ENCODE assay signal across 1 cellular context in the genomic region with DNA sequence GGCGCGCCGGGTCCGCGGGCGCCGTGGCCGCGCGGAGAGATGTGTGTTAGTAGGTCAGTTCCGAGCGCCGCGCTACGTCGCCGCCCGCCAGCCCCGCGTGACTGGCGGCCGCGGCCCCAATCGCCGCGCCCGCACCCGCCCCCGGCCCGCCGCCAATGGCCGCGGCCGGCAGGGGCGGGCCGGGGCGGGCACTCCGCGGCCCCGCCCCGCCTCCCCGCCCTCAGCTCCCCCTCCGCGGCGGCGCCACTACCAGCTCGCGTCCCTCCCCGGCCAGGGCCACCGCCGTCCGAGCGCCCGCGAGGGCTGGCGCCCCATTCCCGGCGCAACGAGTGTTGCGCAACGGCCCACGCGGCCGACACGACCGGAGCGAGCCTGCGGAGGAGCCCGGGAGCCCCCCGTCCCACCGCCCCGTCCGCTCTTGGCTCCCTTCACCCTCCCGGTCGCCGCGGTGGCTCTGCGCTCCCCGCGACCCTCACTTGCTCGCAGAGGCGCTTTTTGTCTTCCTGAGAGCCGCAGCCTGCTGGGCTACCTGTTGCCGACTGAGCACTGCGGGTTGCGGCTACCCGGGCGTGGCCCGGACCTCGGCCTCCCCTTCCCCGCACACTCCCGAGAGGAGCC.
TF ChIP-seq lines count a peak whose summit lies in the region.

A gene with protein sequence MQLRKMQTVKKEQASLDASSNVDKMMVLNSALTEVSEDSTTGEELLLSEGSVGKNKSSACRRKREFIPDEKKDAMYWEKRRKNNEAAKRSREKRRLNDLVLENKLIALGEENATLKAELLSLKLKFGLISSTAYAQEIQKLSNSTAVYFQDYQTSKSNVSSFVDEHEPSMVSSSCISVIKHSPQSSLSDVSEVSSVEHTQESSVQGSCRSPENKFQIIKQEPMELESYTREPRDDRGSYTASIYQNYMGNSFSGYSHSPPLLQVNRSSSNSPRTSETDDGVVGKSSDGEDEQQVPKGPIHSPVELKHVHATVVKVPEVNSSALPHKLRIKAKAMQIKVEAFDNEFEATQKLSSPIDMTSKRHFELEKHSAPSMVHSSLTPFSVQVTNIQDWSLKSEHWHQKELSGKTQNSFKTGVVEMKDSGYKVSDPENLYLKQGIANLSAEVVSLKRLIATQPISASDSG (minus strand): TSS at position 48 of the 618 bp plus-strand sequence. CDS start 13,098 bp downstream, outside the sequence.

TF ChIP-seq in K562, 482 proteins besides CTCF, POLR2A, EP300 and RAD21 (continued from another document and continues in another):
- TF ChIP-seq, protein P1, sequence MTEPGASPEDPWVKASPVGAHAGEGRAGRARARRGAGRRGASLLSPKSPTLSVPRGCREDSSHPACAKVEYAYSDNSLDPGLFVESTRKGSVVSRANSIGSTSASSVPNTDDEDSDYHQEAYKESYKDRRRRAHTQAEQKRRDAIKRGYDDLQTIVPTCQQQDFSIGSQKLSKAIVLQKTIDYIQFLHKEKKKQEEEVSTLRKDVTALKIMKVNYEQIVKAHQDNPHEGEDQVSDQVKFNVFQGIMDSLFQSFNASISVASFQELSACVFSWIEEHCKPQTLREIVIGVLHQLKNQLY (CRISPR knock-in tag; conservative IDR thresholded peaks at IDR 0.05): no peak
- no peak for TF ChIP-seq GTF2E2 (tag; IDR thresholded peaks at IDR 0.05)
- TF ChIP-seq ZSCAN29 (IDR thresholded peaks at IDR 0.05): no peak
- no peak for TF ChIP-seq SNIP1 (IDR thresholded peaks at IDR 0.05; ENCODE audit: low read depth)
- TF ChIP-seq NR4A1 (CRISPR knock-in tag; IDR thresholded peaks at IDR 0.05): no peak
- TF ChIP-seq NR4A1 (tag; IDR thresholded peaks at IDR 0.05): no peak
- TF ChIP-seq, protein P2, sequence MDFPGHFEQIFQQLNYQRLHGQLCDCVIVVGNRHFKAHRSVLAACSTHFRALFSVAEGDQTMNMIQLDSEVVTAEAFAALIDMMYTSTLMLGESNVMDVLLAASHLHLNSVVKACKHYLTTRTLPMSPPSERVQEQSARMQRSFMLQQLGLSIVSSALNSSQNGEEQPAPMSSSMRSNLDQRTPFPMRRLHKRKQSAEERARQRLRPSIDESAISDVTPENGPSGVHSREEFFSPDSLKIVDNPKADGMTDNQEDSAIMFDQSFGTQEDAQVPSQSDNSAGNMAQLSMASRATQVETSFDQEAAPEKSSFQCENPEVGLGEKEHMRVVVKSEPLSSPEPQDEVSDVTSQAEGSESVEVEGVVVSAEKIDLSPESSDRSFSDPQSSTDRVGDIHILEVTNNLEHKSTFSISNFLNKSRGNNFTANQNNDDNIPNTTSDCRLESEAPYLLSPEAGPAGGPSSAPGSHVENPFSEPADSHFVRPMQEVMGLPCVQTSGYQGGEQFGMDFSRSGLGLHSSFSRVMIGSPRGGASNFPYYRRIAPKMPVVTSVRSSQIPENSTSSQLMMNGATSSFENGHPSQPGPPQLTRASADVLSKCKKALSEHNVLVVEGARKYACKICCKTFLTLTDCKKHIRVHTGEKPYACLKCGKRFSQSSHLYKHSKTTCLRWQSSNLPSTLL (IDR thresholded peaks at IDR 0.05): no peak
- TF ChIP-seq GATAD2A (IDR thresholded peaks at IDR 0.05): no peak
- no peak for TF ChIP-seq DMBX1 (CRISPR knock-in tag; IDR thresholded peaks at IDR 0.05; ENCODE audit: borderline replicate concordance)
- TF ChIP-seq, protein P3, sequence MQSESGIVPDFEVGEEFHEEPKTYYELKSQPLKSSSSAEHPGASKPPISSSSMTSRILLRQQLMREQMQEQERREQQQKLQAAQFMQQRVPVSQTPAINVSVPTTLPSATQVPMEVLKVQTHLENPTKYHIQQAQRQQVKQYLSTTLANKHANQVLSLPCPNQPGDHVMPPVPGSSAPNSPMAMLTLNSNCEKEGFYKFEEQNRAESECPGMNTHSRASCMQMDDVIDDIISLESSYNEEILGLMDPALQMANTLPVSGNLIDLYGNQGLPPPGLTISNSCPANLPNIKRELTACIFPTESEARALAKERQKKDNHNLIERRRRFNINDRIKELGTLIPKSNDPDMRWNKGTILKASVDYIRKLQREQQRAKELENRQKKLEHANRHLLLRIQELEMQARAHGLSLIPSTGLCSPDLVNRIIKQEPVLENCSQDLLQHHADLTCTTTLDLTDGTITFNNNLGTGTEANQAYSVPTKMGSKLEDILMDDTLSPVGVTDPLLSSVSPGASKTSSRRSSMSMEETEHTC (IDR thresholded peaks at IDR 0.05): no peak
- TF ChIP-seq HDAC8 (tag; IDR thresholded peaks at IDR 0.05): no peak
- no peak for TF ChIP-seq SMARCC2 (IDR thresholded peaks at IDR 0.05; ENCODE audit: low read depth)
- TF ChIP-seq EGR1 (conservative IDR thresholded peaks at IDR 0.05): no peak
- TF ChIP-seq ZNF174 (CRISPR knock-in tag; IDR thresholded peaks at IDR 0.05): no peak
- TF ChIP-seq, protein P4, sequence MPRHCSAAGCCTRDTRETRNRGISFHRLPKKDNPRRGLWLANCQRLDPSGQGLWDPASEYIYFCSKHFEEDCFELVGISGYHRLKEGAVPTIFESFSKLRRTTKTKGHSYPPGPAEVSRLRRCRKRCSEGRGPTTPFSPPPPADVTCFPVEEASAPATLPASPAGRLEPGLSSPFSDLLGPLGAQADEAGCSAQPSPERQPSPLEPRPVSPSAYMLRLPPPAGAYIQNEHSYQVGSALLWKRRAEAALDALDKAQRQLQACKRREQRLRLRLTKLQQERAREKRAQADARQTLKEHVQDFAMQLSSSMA (CRISPR knock-in tag; IDR thresholded peaks at IDR 0.05): no peak
- TF ChIP-seq ZNF212 (CRISPR knock-in tag; IDR thresholded peaks at IDR 0.05): no peak
- no peak for TF ChIP-seq XRCC4 (IDR thresholded peaks at IDR 0.05; ENCODE audit: extremely low read depth, insufficient read depth, insufficient read length)
- peak; percentile 47; the same call in 1 of the 2 replicates for TF ChIP-seq SUPT5H (IDR thresholded peaks at IDR 0.05)
- TF ChIP-seq ZNF347 (CRISPR knock-in tag; IDR thresholded peaks at IDR 0.05; ENCODE audit: low read depth): no peak
- TF ChIP-seq, protein P5, sequence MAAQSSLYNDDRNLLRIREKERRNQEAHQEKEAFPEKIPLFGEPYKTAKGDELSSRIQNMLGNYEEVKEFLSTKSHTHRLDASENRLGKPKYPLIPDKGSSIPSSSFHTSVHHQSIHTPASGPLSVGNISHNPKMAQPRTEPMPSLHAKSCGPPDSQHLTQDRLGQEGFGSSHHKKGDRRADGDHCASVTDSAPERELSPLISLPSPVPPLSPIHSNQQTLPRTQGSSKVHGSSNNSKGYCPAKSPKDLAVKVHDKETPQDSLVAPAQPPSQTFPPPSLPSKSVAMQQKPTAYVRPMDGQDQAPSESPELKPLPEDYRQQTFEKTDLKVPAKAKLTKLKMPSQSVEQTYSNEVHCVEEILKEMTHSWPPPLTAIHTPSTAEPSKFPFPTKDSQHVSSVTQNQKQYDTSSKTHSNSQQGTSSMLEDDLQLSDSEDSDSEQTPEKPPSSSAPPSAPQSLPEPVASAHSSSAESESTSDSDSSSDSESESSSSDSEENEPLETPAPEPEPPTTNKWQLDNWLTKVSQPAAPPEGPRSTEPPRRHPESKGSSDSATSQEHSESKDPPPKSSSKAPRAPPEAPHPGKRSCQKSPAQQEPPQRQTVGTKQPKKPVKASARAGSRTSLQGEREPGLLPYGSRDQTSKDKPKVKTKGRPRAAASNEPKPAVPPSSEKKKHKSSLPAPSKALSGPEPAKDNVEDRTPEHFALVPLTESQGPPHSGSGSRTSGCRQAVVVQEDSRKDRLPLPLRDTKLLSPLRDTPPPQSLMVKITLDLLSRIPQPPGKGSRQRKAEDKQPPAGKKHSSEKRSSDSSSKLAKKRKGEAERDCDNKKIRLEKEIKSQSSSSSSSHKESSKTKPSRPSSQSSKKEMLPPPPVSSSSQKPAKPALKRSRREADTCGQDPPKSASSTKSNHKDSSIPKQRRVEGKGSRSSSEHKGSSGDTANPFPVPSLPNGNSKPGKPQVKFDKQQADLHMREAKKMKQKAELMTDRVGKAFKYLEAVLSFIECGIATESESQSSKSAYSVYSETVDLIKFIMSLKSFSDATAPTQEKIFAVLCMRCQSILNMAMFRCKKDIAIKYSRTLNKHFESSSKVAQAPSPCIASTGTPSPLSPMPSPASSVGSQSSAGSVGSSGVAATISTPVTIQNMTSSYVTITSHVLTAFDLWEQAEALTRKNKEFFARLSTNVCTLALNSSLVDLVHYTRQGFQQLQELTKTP (IDR thresholded peaks at IDR 0.05; ENCODE audit: low read depth in 1 of 2, partially characterized antibody in 2 of 2): no peak
- no peak for TF ChIP-seq POLR3A (IDR thresholded peaks at IDR 0.05; ENCODE audit: borderline replicate concordance, extremely low read depth, insufficient read depth, insufficient read length)
- no peak for TF ChIP-seq ZNF551 (CRISPR knock-in tag; IDR thresholded peaks at IDR 0.05)
- no peak for TF ChIP-seq SIN3A (IDR thresholded peaks at IDR 0.05; ENCODE audit: borderline replicate concordance in 2 of 2, control insufficient read depth in 1 of 2, low read depth in 2 of 2, low read length in 2 of 2)
- no peak for TF ChIP-seq ESRRA (IDR thresholded peaks at IDR 0.05; ENCODE audit: borderline replicate concordance, low read depth)
- TF ChIP-seq, protein P6, sequence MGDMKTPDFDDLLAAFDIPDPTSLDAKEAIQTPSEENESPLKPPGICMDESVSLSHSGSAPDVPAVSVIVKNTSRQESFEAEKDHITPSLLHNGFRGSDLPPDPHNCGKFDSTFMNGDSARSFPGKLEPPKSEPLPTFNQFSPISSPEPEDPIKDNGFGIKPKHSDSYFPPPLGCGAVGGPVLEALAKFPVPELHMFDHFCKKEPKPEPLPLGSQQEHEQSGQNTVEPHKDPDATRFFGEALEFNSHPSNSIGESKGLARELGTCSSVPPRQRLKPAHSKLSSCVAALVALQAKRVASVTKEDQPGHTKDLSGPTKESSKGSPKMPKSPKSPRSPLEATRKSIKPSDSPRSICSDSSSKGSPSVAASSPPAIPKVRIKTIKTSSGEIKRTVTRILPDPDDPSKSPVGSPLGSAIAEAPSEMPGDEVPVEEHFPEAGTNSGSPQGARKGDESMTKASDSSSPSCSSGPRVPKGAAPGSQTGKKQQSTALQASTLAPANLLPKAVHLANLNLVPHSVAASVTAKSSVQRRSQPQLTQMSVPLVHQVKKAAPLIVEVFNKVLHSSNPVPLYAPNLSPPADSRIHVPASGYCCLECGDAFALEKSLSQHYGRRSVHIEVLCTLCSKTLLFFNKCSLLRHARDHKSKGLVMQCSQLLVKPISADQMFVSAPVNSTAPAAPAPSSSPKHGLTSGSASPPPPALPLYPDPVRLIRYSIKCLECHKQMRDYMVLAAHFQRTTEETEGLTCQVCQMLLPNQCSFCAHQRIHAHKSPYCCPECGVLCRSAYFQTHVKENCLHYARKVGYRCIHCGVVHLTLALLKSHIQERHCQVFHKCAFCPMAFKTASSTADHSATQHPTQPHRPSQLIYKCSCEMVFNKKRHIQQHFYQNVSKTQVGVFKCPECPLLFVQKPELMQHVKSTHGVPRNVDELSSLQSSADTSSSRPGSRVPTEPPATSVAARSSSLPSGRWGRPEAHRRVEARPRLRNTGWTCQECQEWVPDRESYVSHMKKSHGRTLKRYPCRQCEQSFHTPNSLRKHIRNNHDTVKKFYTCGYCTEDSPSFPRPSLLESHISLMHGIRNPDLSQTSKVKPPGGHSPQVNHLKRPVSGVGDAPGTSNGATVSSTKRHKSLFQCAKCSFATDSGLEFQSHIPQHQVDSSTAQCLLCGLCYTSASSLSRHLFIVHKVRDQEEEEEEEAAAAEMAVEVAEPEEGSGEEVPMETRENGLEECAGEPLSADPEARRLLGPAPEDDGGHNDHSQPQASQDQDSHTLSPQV (IDR thresholded peaks at IDR 0.05): no peak
- TF ChIP-seq, protein P7, sequence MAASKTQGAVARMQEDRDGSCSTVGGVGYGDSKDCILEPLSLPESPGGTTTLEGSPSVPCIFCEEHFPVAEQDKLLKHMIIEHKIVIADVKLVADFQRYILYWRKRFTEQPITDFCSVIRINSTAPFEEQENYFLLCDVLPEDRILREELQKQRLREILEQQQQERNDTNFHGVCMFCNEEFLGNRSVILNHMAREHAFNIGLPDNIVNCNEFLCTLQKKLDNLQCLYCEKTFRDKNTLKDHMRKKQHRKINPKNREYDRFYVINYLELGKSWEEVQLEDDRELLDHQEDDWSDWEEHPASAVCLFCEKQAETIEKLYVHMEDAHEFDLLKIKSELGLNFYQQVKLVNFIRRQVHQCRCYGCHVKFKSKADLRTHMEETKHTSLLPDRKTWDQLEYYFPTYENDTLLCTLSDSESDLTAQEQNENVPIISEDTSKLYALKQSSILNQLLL (CRISPR knock-in tag; IDR thresholded peaks at IDR 0.05; ENCODE audit: borderline replicate concordance): no peak
- no peak for TF ChIP-seq CBX8 (IDR thresholded peaks at IDR 0.05; ENCODE audit: borderline replicate concordance, extremely low read depth, low read depth, low read length, poor library complexity, severe bottlenecking)
- TF ChIP-seq ZNF282 (CRISPR knock-in tag; IDR thresholded peaks at IDR 0.05): no peak
- TF ChIP-seq ZNF644 (tag; IDR thresholded peaks at IDR 0.05; ENCODE audit: low read depth): no peak
- TF ChIP-seq DIDO1 (tag; IDR thresholded peaks at IDR 0.05; ENCODE audit: low read depth): no peak
- no peak for TF ChIP-seq ZNF76 (CRISPR knock-in tag; IDR thresholded peaks at IDR 0.05; ENCODE audit: borderline replicate concordance)
- TF ChIP-seq HNRNPLL (IDR thresholded peaks at IDR 0.05; ENCODE audit: low read depth, low read length, poor library complexity, severe bottlenecking): no peak
- TF ChIP-seq ZNF124 (CRISPR knock-in tag; IDR thresholded peaks at IDR 0.05): no peak
- TF ChIP-seq ATF1 (CRISPR knock-in tag; IDR thresholded peaks at IDR 0.05): 0 out of 2 replicates have a peak, but pooled peaks have one; percentile 8
- TF ChIP-seq ATF1 (tag; IDR thresholded peaks at IDR 0.05): no peak
- TF ChIP-seq MXI1 (IDR thresholded peaks at IDR 0.05; ENCODE audit: low read depth, low read length): no peak
- no peak for TF ChIP-seq MBD2 (IDR thresholded peaks at IDR 0.05; ENCODE audit: borderline replicate concordance, low read depth)
- TF ChIP-seq TBP (optimal IDR thresholded peaks at IDR 0.05; ENCODE audit: low read depth, low read length): peak; percentile 38
- TF ChIP-seq ZNF717 (CRISPR knock-in tag; IDR thresholded peaks at IDR 0.05): no peak
- TF ChIP-seq ZNF133 (CRISPR knock-in tag; IDR thresholded peaks at IDR 0.05): no peak
- TF ChIP-seq SMAD1 (IDR thresholded peaks at IDR 0.05; ENCODE audit: low read depth, low read length, partially characterized antibody): no peak
- TF ChIP-seq TCFL5 (CRISPR knock-in tag; conservative IDR thresholded peaks at IDR 0.05): no peak
- TF ChIP-seq, protein P8, sequence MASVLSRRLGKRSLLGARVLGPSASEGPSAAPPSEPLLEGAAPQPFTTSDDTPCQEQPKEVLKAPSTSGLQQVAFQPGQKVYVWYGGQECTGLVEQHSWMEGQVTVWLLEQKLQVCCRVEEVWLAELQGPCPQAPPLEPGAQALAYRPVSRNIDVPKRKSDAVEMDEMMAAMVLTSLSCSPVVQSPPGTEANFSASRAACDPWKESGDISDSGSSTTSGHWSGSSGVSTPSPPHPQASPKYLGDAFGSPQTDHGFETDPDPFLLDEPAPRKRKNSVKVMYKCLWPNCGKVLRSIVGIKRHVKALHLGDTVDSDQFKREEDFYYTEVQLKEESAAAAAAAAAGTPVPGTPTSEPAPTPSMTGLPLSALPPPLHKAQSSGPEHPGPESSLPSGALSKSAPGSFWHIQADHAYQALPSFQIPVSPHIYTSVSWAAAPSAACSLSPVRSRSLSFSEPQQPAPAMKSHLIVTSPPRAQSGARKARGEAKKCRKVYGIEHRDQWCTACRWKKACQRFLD (CRISPR knock-in tag; IDR thresholded peaks at IDR 0.05): 0 out of 2 replicates have a peak, but pooled peaks have one; percentile 18
- no peak for TF ChIP-seq ZNF239 (CRISPR knock-in tag; IDR thresholded peaks at IDR 0.05)
- no peak for TF ChIP-seq TRIM28 (IDR thresholded peaks at IDR 0.05)
- TF ChIP-seq ADNP (tag; IDR thresholded peaks at IDR 0.05): no peak
- TF ChIP-seq HCFC1 (IDR thresholded peaks at IDR 0.05; ENCODE audit: low read depth, low read length): 0 out of 2 replicates have a peak, but pooled peaks have one; percentile 10
- no peak for TF ChIP-seq ETS2 (tag; IDR thresholded peaks at IDR 0.05; ENCODE audit: borderline replicate concordance, poor library complexity, severe bottlenecking)
